21 cellular contexts compared by ENCODE assay signal in the genomic region with DNA sequence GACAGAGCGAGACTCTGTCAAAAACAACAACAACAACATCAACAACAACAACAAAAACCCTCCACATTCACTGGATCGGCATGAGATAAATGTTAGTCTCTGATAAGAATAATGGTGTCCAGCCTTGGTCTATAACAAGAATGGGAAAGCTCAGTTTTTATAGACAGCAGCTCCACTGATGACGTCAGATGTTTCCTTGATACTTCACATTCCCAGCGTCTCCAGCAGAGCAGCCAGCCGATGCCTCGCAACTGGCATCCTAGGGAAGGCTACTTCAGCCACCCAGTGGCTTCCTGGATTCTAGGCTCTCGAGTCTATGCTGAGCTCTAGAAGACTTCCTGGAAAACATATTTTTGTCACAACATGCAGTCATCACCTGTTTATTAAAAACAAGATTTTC.
"Had no signal": no experiment of that assay in that cellular context is flagged by ENCODE, and none has a peak within 500 bp of the region (broad histone marks: within the 10 kb centered on the region; RNA-seq: fewer than 3 reads in every experiment).

No MANE protein-coding gene starts in this region.

- H3K4me3 ChIP-seq: cardiac muscle cell, Peyer's patch, SK-N-MC had no signal

- H3K27me3 ChIP-seq: brain microvascular endothelial cell, cardiac muscle cell, Peyer's patch had no signal

- H3K9me3 ChIP-seq: Peyer's patch had no signal

- H3K4me1 ChIP-seq: Peyer's patch had no signal

- H3K27ac ChIP-seq: brain microvascular endothelial cell, cardiac muscle cell, Peyer's patch, SK-N-MC, WERI-Rb-1 had no signal

- ATAC-seq: activated CD4-positive, alpha-beta T cell treated with anti-CD3 and anti-CD28 coated beads for 36 hours; activated T-helper 17 cell treated with anti-CD3 and anti-CD28 coated beads, Interleukin-2, amount 50 U/mL, for 72 hours had no signal

- DNase-seq: activated CD4-positive, alpha-beta memory T cell treated with anti-CD3 and anti-CD28 coated beads, Interleukin-2, amount 10 ng/mL, durations not matched to agents 7 days and 5 days; activated CD4-positive, alpha-beta T cell treated with anti-CD3 and anti-CD28 coated beads for 36 hours; activated CD4-positive, alpha-beta T cell treated with anti-CD3 and anti-CD28 coated beads, Interleukin-2, amount 50 U/mL, for 1 hour; activated gamma-delta T cell; activated naive CD4-positive, alpha-beta T cell treated with anti-CD3 and anti-CD28 coated beads for 36 hours; activated T-cell treated with anti-CD3 and anti-CD28 coated beads for 4 hours; activated T-cell treated with anti-CD3 and anti-CD28 coated beads, Interleukin-2, amount 50 U/mL, for 48 hours; brain microvascular endothelial cell; NCI-H1048; NCI-H1930; NCI-H2107; NCI-H524 treated with DMSO at 0.1 percent for 48 hours; NCI-H748 treated with DMSO at 0.1 percent for 48 hours; NK-92 treated with Interleukin-12 subunit alpha and Interleukin-12 subunit beta, amount 100 ng/mL, for 24 hours; OCI-M1; Peyer's patch; T-helper 1 cell; WERI-Rb-1 had no signal

- H3K36me3 ChIP-seq: brain microvascular endothelial cell, cardiac muscle cell, Peyer's patch, WERI-Rb-1 had no signal
